8 cellular contexts compared by ENCODE assay signal in the genomic region with DNA sequence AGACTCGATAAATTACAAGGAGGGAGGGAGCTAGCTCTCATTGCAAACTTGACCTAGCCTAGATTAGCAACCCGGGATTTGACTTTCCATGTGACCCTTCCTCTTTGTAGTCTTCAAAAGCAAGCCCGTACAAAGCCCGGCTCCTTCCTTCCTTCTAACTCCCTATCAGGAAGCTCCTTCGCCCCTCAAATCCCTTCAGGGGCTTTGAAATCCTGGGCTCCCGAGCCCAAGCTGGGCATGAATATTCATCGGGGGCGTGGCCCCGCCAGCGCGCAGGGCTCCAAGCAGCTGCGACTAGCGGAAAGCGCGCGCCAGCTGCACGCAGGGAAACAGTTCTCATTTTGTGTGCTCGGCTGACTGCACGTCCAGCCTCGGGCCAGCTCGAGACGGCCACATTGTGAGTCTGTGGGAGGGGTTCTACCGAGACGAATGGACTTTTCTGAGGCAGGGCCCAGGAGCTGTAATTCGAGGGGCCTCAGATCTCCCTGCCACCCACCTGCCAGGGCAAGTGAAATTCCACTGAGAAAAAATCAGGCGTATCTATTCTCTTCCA.
DNase-seq lines count a peak whose midpoint lies in the region; ATAC-seq and TF ChIP-seq lines count a peak whose summit lies in the region.

No MANE protein-coding gene starts in this region.

- no peaks in the 10 kb centered on the region for H4K20me1 ChIP-seq in smooth muscle cell (ENCODE audit: low read depth)

- peak; percentile 82 for ATAC-seq in GM18519 (IDR thresholded peaks at IDR 0.05; ENCODE audit: low FRiP score, unreplicated experiment)
- peak; percentile 96 for ATAC-seq in HG02981 (IDR thresholded peaks at IDR 0.05; ENCODE audit: unreplicated experiment)

- no peaks in the 10 kb centered on the region for H3K9me3 ChIP-seq in smooth muscle cell (replicated peaks; ENCODE audit: low read depth)

- 2% methylated on average over 26 of the region's 26 CpGs for WGBS in smooth muscle cell (ENCODE audit: low lambda C conversion rate)

- peak overlapping the region; percentile 88 for H2AFZ ChIP-seq in smooth muscle cell (ENCODE audit: low read depth)

- TF ChIP-seq CTCF in VCaP (conservative IDR thresholded peaks at IDR 0.05) = no peak
- TF ChIP-seq CTCF in smooth muscle cell (IDR thresholded peaks at IDR 0.05; ENCODE audit: borderline replicate concordance, insufficient read depth, poor library complexity, severe bottlenecking) = no peak

- H3K27ac ChIP-seq in VCaP (peak overlapping the region; percentile 62), smooth muscle cell (ENCODE audit: low read depth) (peak overlapping the region; percentile 60)

- no peaks in the 10 kb centered on the region for H3K36me3 ChIP-seq in smooth muscle cell (ENCODE audit: low read depth)

- H3K9ac ChIP-seq in smooth muscle cell (ENCODE audit: low read depth) = no peak overlapping the region

- DNase-seq in A172 (ENCODE audit: low spot score) (peak; percentile 20), NCI-H2029 (lab: John Stamatoyannopoulos, UW) (peak; percentile 42), cerebellar cortex (ENCODE audit: low spot score) (peak; percentile 48), iris pigment epithelial cell (ENCODE audit: low read depth) (peak; percentile 69), smooth muscle cell (lab: John Stamatoyannopoulos, UW; ENCODE audit: unreplicated experiment) (peak; percentile 37)

- H3K27me3 ChIP-seq in smooth muscle cell (ENCODE audit: low read depth) = no peaks in the 10 kb centered on the region

- H3F3A ChIP-seq in smooth muscle cell (ENCODE audit: low read depth) = peaks cover 7% of the 10 kb centered on the region

- peaks cover 8% of the 10 kb centered on the region for H3K4me1 ChIP-seq in smooth muscle cell (ENCODE audit: low read depth)

- H3K4me3 ChIP-seq in smooth muscle cell = peak overlapping the region; percentile 58

- peak overlapping the region; percentile 86 for H3K4me2 ChIP-seq in smooth muscle cell

- H3K79me2 ChIP-seq in smooth muscle cell (ENCODE audit: low read depth) = no peaks in the 10 kb centered on the region

Comparison
In these comparisons a context has a peak if more than half of its experiments do, and no peak if none do; other contexts are left out.
1. Peak in every context shown above with its lines: DNase-seq, ATAC-seq, H3K4me3 ChIP-seq and H3K27ac ChIP-seq.